ENCODE assay signal across 1 cellular context in the genomic region with DNA sequence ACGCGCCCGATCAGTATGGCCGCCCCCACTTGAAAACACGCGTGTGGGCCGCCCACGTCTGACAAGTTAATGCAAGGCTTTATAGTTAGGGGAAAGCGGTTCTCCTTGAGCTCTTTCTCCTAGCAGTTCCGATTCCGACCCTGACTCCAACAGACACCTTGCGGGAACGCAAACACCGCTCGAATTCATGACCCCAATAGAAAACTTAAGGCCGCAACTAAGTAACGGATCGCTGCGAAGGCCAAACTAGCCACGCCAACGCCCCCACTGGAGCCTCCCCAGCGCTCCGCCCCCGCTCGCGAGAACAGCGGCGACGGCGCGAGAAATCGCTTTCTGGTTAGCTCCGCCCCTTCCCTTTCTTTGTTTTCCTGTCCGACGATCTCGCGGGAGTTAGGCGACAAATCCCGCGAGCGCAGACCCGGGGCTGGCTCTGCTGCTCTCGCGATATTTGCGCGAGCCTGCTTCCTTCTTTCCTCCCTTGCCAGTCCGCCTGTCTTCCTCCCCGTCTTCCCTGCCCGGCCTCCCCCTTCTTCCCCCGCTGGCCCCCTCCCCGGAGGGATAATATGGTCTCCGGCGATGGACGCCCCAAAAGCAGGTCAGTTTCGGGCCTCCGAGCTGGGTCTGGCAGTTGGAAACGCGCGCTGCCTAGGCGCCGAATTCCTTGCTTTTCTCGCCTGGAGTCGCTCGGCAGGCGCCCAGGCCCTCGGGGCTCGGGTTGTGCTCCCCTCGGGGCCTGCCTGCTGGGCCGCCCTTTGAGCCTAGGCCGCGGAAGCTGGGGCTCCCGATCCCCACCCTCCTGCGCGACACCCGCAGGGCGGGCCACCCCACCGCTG.
A peak's percentile ranks its signal among the peaks of the same experiment; 100 is the strongest.
TF ChIP-seq lines count a peak whose summit lies in the region.

Gene IREB2, plus strand, starts transcription at position 455 of the 833 bp plus-strand sequence. Its CDS starts 122 bp downstream, at position 577.

TF ChIP-seq in GM23338, 12 proteins besides CTCF, POLR2A, EP300 and RAD21:
- TF ChIP-seq EZH2phosphoT487 (IDR thresholded peaks at IDR 0.05; ENCODE audit: unreplicated experiment), result no peak
- TF ChIP-seq ZNF331 (CRISPR knock-in tag; IDR thresholded peaks at IDR 0.05; ENCODE audit: low read depth), result no peak
- TF ChIP-seq, protein P1, sequence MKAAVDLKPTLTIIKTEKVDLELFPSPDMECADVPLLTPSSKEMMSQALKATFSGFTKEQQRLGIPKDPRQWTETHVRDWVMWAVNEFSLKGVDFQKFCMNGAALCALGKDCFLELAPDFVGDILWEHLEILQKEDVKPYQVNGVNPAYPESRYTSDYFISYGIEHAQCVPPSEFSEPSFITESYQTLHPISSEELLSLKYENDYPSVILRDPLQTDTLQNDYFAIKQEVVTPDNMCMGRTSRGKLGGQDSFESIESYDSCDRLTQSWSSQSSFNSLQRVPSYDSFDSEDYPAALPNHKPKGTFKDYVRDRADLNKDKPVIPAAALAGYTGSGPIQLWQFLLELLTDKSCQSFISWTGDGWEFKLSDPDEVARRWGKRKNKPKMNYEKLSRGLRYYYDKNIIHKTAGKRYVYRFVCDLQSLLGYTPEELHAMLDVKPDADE (IDR thresholded peaks at IDR 0.05), result 0 out of 2 replicates have a peak, but pooled peaks have one; percentile 34
- peak; percentile 85 for TF ChIP-seq POLR2AphosphoS5 (IDR thresholded peaks at IDR 0.05; ENCODE audit: low read depth)
- TF ChIP-seq, protein P2, sequence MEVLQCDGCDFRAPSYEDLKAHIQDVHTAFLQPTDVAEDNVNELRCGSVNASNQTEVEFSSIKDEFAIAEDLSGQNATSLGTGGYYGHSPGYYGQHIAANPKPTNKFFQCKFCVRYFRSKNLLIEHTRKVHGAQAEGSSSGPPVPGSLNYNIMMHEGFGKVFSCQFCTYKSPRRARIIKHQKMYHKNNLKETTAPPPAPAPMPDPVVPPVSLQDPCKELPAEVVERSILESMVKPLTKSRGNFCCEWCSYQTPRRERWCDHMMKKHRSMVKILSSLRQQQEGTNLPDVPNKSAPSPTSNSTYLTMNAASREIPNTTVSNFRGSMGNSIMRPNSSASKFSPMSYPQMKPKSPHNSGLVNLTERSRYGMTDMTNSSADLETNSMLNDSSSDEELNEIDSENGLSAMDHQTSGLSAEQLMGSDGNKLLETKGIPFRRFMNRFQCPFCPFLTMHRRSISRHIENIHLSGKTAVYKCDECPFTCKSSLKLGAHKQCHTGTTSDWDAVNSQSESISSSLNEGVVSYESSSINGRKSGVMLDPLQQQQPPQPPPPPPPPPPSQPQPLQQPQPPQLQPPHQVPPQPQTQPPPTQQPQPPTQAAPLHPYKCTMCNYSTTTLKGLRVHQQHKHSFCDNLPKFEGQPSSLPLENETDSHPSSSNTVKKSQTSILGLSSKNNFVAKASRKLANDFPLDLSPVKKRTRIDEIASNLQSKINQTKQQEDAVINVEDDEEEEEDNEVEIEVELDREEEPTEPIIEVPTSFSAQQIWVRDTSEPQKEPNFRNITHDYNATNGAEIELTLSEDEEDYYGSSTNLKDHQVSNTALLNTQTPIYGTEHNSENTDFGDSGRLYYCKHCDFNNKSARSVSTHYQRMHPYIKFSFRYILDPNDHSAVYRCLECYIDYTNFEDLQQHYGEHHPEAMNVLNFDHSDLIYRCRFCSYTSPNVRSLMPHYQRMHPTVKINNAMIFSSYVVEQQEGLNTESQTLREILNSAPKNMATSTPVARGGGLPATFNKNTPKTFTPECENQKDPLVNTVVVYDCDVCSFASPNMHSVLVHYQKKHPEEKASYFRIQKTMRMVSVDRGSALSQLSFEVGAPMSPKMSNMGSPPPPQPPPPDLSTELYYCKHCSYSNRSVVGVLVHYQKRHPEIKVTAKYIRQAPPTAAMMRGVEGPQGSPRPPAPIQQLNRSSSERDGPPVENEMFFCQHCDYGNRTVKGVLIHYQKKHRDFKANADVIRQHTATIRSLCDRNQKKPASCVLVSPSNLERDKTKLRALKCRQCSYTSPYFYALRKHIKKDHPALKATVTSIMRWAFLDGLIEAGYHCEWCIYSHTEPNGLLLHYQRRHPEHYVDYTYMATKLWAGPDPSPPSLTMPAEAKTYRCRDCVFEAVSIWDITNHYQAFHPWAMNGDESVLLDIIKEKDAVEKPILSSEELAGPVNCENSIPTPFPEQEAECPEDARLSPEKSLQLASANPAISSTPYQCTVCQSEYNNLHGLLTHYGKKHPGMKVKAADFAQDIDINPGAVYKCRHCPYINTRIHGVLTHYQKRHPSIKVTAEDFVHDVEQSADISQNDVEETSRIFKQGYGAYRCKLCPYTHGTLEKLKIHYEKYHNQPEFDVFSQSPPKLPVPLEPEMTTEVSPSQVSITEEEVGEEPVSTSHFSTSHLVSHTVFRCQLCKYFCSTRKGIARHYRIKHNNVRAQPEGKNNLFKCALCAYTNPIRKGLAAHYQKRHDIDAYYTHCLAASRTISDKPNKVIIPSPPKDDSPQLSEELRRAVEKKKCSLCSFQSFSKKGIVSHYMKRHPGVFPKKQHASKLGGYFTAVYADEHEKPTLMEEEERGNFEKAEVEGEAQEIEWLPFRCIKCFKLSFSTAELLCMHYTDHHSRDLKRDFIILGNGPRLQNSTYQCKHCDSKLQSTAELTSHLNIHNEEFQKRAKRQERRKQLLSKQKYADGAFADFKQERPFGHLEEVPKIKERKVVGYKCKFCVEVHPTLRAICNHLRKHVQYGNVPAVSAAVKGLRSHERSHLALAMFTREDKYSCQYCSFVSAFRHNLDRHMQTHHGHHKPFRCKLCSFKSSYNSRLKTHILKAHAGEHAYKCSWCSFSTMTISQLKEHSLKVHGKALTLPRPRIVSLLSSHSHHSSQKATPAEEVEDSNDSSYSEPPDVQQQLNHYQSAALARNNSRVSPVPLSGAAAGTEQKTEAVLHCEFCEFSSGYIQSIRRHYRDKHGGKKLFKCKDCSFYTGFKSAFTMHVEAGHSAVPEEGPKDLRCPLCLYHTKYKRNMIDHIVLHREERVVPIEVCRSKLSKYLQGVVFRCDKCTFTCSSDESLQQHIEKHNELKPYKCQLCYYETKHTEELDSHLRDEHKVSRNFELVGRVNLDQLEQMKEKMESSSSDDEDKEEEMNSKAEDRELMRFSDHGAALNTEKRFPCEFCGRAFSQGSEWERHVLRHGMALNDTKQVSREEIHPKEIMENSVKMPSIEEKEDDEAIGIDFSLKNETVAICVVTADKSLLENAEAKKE (CRISPR knock-in tag; IDR thresholded peaks at IDR 0.05), result no peak
